Comparison of ENCODE assay signal across 14 cellular contexts in the genomic region with DNA sequence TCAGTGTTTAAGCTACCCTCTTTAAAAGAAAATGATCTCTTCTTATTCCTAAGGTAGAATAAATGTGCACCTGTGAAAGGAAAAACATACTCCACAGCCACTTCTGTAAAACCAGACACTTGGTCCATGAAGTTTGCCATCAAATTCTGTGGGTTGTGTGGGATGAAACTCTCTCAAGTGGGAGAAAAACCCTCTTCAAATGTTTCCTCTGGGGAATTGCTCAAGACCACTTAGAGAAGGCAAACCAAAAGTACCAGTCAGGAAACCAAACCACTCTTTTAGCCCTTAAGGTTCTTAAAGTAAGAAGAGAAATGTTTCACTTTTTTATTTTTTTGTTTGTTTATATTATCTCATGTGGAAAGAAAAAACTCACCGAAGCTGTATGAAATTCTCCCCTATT. TPM values are rescaled to one million over a fixed set of nuclear protein-coding genes. Genes with fewer than 3 reads are reported as not detected.
A peak's percentile ranks its signal among the peaks of the same experiment; 100 is the strongest.
DNase-seq lines count a peak whose midpoint lies in the region; ATAC-seq and TF ChIP-seq lines count a peak whose summit lies in the region.
"Had no signal": no experiment of that assay in that cellular context is flagged by ENCODE, and none has a peak within 500 bp of the region (broad histone marks: within the 10 kb centered on the region; RNA-seq: fewer than 3 reads in every experiment).

No MANE protein-coding gene starts in this region.

- DNase-seq in GM23248 (peak; percentile 48), RWPE2 (ENCODE audit: low spot score) (no peak), fibroblast of mammary gland (ENCODE audit: low read depth) (peak; percentile 49), Ammon's horn (ENCODE audit: low spot score) (no peak)
- DNase-seq in activated CD8-positive, alpha-beta memory T cell treated with anti-CD3 and anti-CD28 coated beads for 24 hours, result no peak
- DNase-seq: activated CD4-positive, alpha-beta memory T cell treated with anti-CD3 and anti-CD28 coated beads for 36 hours; MM.1S; naive thymus-derived CD4-positive, alpha-beta T cell; T-helper 2 cell had no signal

- peak overlapping the region; percentile 89 for H3K4me2 ChIP-seq in GM23248 (ENCODE audit: unreplicated experiment)

- no peaks in the 10 kb centered on the region for H3K27me3 ChIP-seq in GM23248 (replicated peaks; ENCODE audit: insufficient read depth)
- H3K27me3 ChIP-seq in RWPE2 (ENCODE audit: insufficient read depth, poor library complexity, severe bottlenecking), result no peaks in the 10 kb centered on the region
- H3K27me3 ChIP-seq in subcutaneous abdominal adipose tissue (ENCODE audit: control insufficient read depth in 5 of 5, insufficient read depth in 4 of 5, low read length in 5 of 5), result no peaks in the 10 kb centered on the region

- H3K4me1 ChIP-seq in GM23248 (ENCODE audit: insufficient read depth) (peaks cover 56% of the 10 kb centered on the region), RWPE2 (ENCODE audit: insufficient read depth, poor library complexity, severe bottlenecking) (peaks cover 42% of the 10 kb centered on the region), subcutaneous abdominal adipose tissue (ENCODE audit: control insufficient read depth in 5 of 5, insufficient read depth in 5 of 5, low read length in 5 of 5) (peaks cover 0 to 37% (median 32%) of the 10 kb centered on the region in 5 donors)

- H3K9ac ChIP-seq in GM23248, result peak overlapping the region; percentile 76
- H3K9ac ChIP-seq in subcutaneous abdominal adipose tissue (ENCODE audit: low read length in 5 of 5), result peak overlapping the region in 1 of 5 donors; percentile 87

- H3K4me3 ChIP-seq in GM23248 (peak overlapping the region; percentile 73), RWPE2 (ENCODE audit: severe bottlenecking) (peak overlapping the region; percentile 41), fibroblast of mammary gland (ENCODE audit: control insufficient read depth, low read depth, low read length) (peak overlapping the region; percentile 12), subcutaneous abdominal adipose tissue (ENCODE audit: low read depth in 1 of 5, low read length in 5 of 5) (peak overlapping the region in 1 of 5 donors; percentile 25)

- H3K36me3 ChIP-seq in GM23248 (ENCODE audit: low read depth) (no peaks in the 10 kb centered on the region), RWPE2 (ENCODE audit: low read depth) (peaks cover 49% of the 10 kb centered on the region), subcutaneous abdominal adipose tissue (ENCODE audit: control insufficient read depth in 5 of 5, insufficient read depth in 5 of 5, low read length in 5 of 5) (no peaks in the 10 kb centered on the region)
- H3K36me3 ChIP-seq: suprapubic skin had no signal

- H3K79me2 ChIP-seq in GM23248 (ENCODE audit: insufficient read depth), result 0 out of 2 replicates have a peak, but pooled peaks cover 19% of the 10 kb centered on the region

- H3K27ac ChIP-seq in GM23248 (no peak overlapping the region), RWPE2 (ENCODE audit: poor library complexity, severe bottlenecking) (peak overlapping the region; percentile 99), subcutaneous abdominal adipose tissue (ENCODE audit: low read depth, low read length) (peak overlapping the region; percentile 88)
- H3K27ac ChIP-seq: suprapubic skin had no signal

- H3K9me3 ChIP-seq in GM23248 (ENCODE audit: low read depth) (no peaks in the 10 kb centered on the region), RWPE2 (ENCODE audit: severe bottlenecking) (no peaks in the 10 kb centered on the region), subcutaneous abdominal adipose tissue (ENCODE audit: control insufficient read depth in 5 of 5, low read length in 5 of 5) (no peaks in the 10 kb centered on the region)
- H3K9me3 ChIP-seq: suprapubic skin had no signal

- TF ChIP-seq CTCF in RWPE2 (IDR thresholded peaks at IDR 0.05; ENCODE audit: poor library complexity, severe bottlenecking) (no peak), fibroblast of mammary gland (conservative IDR thresholded peaks at IDR 0.05; ENCODE audit: control insufficient read depth, insufficient read depth, low read depth, low read length) (no peak)

- H4K20me1 ChIP-seq in GM23248 (ENCODE audit: insufficient read depth), result no peaks in the 10 kb centered on the region

- peaks cover 48% of the 10 kb centered on the region for H3F3A ChIP-seq in GM23248 (ENCODE audit: insufficient read depth)

- 57 to 59% methylated on average over 1 of the region's 1 CpG for WGBS in GM23248 (ENCODE audit: low coverage in 1 of 2, low lambda C conversion rate in 2 of 2, missing lambda C conversion rate in 2 of 2), 2 experiments

- H3K9me2 ChIP-seq in GM23248 (ENCODE audit: insufficient read depth), result no peaks in the 10 kb centered on the region

- in situ Hi-C loops in GM23248 (cut with MboI), result no loop called here

- ATAC-seq in RWPE2 (ENCODE audit: low read depth), result no peak
- no peak for ATAC-seq in HG03045 (IDR thresholded peaks at IDR 0.05; ENCODE audit: unreplicated experiment)
- ATAC-seq in GM19351 (IDR thresholded peaks at IDR 0.05; ENCODE audit: unreplicated experiment), result no peak
- ATAC-seq: esophagus mucosa; naive thymus-derived CD4-positive, alpha-beta T cell had no signal

- no peak overlapping the region for H2AFZ ChIP-seq in GM23248

RNA-seq across cellular contexts. Expression of gene COL8A1, which starts 1.2 kb away (rescaled TPM):
- 157 and 189 TPM in 2 replicates for total RNA-seq in GM23248 (2014; rRNA removed; shearing (Covaris generic))
- polyA plus RNA-seq in GM23248 (2016; fragmentation: Nextera tagmentation; extraction: Ambion mirVana), result 164 TPM in 2 replicates
- total RNA-seq: activated CD4-positive, alpha-beta memory T cell treated with anti-CD3 and anti-CD28 coated beads for 36 hours had no signal
- polyA plus RNA-seq: naive thymus-derived CD4-positive, alpha-beta T cell had no signal

Comparison
In these comparisons a context has a peak if more than half of its experiments do, and no peak if none do; other contexts are left out.
1. DNase-seq: peak in GM23248 (single experiment) and fibroblast of mammary gland (single experiment); none in RWPE2 (single experiment), Ammon's horn (single experiment) and activated CD8-positive, alpha-beta memory T cell treated with anti-CD3 and anti-CD28 coated beads for 24 hours (single experiment).